ENCODE assay signal across 15 cellular contexts in genomic region chr22:44389181-44389580, GRCh38.
DNase-seq lines count a peak whose midpoint lies in the region; ATAC-seq and TF ChIP-seq lines count a peak whose summit lies in the region.
"Had no signal": no experiment of that assay in that cellular context is flagged by ENCODE, and none has a peak within 500 bp of the region (broad histone marks: within the 10 kb centered on the region; RNA-seq: fewer than 3 reads in every experiment).

No MANE protein-coding gene starts in this region.

- no peaks in the 10 kb centered on the region for H3K4me1 ChIP-seq in endodermal cell (ENCODE audit: control insufficient read depth, insufficient read depth, low read length)
- H3K4me1 ChIP-seq in psoas muscle = no peaks in the 10 kb centered on the region

- TF ChIP-seq CTCF in endodermal cell (conservative IDR thresholded peaks at IDR 0.05) (no peak), psoas muscle (IDR thresholded peaks at IDR 0.05) (no peak)

- CTCF ChIA-PET in activated naive CD4-positive, alpha-beta T cell treated with anti-CD3 and anti-CD28 coated beads, Interleukin-2, amount 10 ng/mL, durations not matched to agents 7 days and 5 days (lab: Charles Lee) = no interaction called here

- ATAC-seq in psoas muscle = no peak
- ATAC-seq: CD8-positive, alpha-beta T cell; Panc1 had no signal

- intact Hi-C loops in psoas muscle (cut with DNase I) = no loop called here

- no peaks in the 10 kb centered on the region for H3K9me3 Mint-ChIP-seq in activated naive CD4-positive, alpha-beta T cell treated with anti-CD3 and anti-CD28 coated beads, Interleukin-2, amount 10 ng/mL, durations not matched to agents 7 days and 5 days
- no peaks in the 10 kb centered on the region for H3K9me3 Mint-ChIP-seq in endodermal cell
- H3K9me3 Mint-ChIP-seq: CD8-positive, alpha-beta T cell; H9 had no signal

- H3K27me3 ChIP-seq in H7 (ENCODE audit: control insufficient read depth, insufficient read depth, low read length) (no peaks in the 10 kb centered on the region), endodermal cell (ENCODE audit: control insufficient read depth, insufficient read depth, low read length, poor library complexity, severe bottlenecking) (no peaks in the 10 kb centered on the region), psoas muscle (ENCODE audit: insufficient read depth in 3 of 3, low read length in 2 of 3) (peaks cover 0 to 24% (median 5%) of the 10 kb centered on the region in 3 donors)

- H3K9me3 ChIP-seq in endodermal cell (ENCODE audit: control insufficient read depth, low read length) = no peaks in the 10 kb centered on the region
- H3K9me3 ChIP-seq in psoas muscle = no peaks in the 10 kb centered on the region
- H3K9me3 ChIP-seq: BLaER1 had no signal

- H3K27ac ChIP-seq in endodermal cell (ENCODE audit: low read depth, low read length) (no peak overlapping the region), psoas muscle (no peak overlapping the region)
- H3K27ac ChIP-seq: BLaER1, KMS-11 had no signal

- H3K27me3 Mint-ChIP-seq in activated naive CD4-positive, alpha-beta T cell treated with anti-CD3 and anti-CD28 coated beads, Interleukin-2, amount 10 ng/mL, durations not matched to agents 7 days and 5 days = peaks cover 26% of the 10 kb centered on the region
- H3K27me3 Mint-ChIP-seq in endodermal cell (ENCODE audit: insufficient read depth) = no peaks in the 10 kb centered on the region

- 86 to 91% methylated on average over 3 to 8 of the region's 8 CpGs for WGBS in endodermal cell (ENCODE audit: insufficient coverage in 1 of 2, insufficient read length in 1 of 2), 2 experiments
- WGBS in psoas muscle, 3 donors = 68 to 78% (median 72%) methylated on average over 6 to 8 of the region's 8 CpGs

- no peaks in the 10 kb centered on the region for H3K36me3 Mint-ChIP-seq in activated naive CD4-positive, alpha-beta T cell treated with anti-CD3 and anti-CD28 coated beads, Interleukin-2, amount 10 ng/mL, durations not matched to agents 7 days and 5 days
- H3K36me3 Mint-ChIP-seq in endodermal cell (ENCODE audit: low read depth) = no peaks in the 10 kb centered on the region
- H3K36me3 Mint-ChIP-seq: CD8-positive, alpha-beta T cell had no signal

- H3K4me3 ChIP-seq in H7 (ENCODE audit: insufficient read depth, low read depth, low read length) (no peak overlapping the region), endodermal cell (ENCODE audit: low read length) (no peak overlapping the region), psoas muscle (no peak overlapping the region)
- H3K4me3 ChIP-seq: BLaER1 had no signal

- H3K9ac ChIP-seq in endodermal cell (ENCODE audit: extremely low read depth, low read length, poor library complexity, severe bottlenecking) = no peak overlapping the region
- H3K9ac ChIP-seq: BLaER1, KMS-11 had no signal

- H3K36me3 ChIP-seq in H7 (replicated peaks; ENCODE audit: control insufficient read depth, insufficient read depth, low read length) (no peaks in the 10 kb centered on the region), endodermal cell (ENCODE audit: control insufficient read depth, insufficient read depth, low read length) (no peaks in the 10 kb centered on the region), psoas muscle (ENCODE audit: insufficient read depth in 1 of 2, low read depth in 1 of 2) (no peaks in the 10 kb centered on the region)
- H3K36me3 ChIP-seq: BLaER1 had no signal

- no peak overlapping the region for H3K4me3 Mint-ChIP-seq in activated naive CD4-positive, alpha-beta T cell treated with anti-CD3 and anti-CD28 coated beads, Interleukin-2, amount 10 ng/mL, durations not matched to agents 7 days and 5 days
- no peak overlapping the region for H3K4me3 Mint-ChIP-seq in endodermal cell
- H3K4me3 Mint-ChIP-seq: CD8-positive, alpha-beta T cell; H9 had no signal

- no peaks in the 10 kb centered on the region for H3K4me1 Mint-ChIP-seq in activated naive CD4-positive, alpha-beta T cell treated with anti-CD3 and anti-CD28 coated beads, Interleukin-2, amount 10 ng/mL, durations not matched to agents 7 days and 5 days
- peaks cover 3% of the 10 kb centered on the region for H3K4me1 Mint-ChIP-seq in endodermal cell

- no peak overlapping the region for H3K27ac Mint-ChIP-seq in activated naive CD4-positive, alpha-beta T cell treated with anti-CD3 and anti-CD28 coated beads, Interleukin-2, amount 10 ng/mL, durations not matched to agents 7 days and 5 days
- no peak overlapping the region for H3K27ac Mint-ChIP-seq in endodermal cell
- H3K27ac Mint-ChIP-seq: CD8-positive, alpha-beta T cell had no signal

- DNase-seq in activated naive CD4-positive, alpha-beta T cell treated with anti-CD3 and anti-CD28 coated beads, Interleukin-2, amount 10 ng/mL, durations not matched to agents 7 days and 5 days = peak; percentile 10
- no peak for DNase-seq in activated naive CD4-positive, alpha-beta T cell (lab: John Stamatoyannopoulos, UW)
- DNase-seq in H7 (peak; percentile 69), endodermal cell (peak; percentile 43), psoas muscle (peak; percentile 4 to 46), HT-29 (ENCODE audit: low spot score) (no peak), NCI-H187 (lab: John Stamatoyannopoulos, UW) (no peak)
- DNase-seq: CD8-positive, alpha-beta T cell; H9; NCI-H226; NCI-H524 treated with DMSO at 0.1 percent for 48 hours; SHP77 had no signal

Comparison
In these comparisons a context has a peak if more than half of its experiments do, and no peak if none do; other contexts are left out.
1. DNase-seq: peak in activated naive CD4-positive, alpha-beta T cell treated with anti-CD3 and anti-CD28 coated beads, Interleukin-2, amount 10 ng/mL, durations not matched to agents 7 days and 5 days (single experiment), H7 (single experiment), endodermal cell (single experiment) and psoas muscle (2 of 2); none in activated naive CD4-positive, alpha-beta T cell (0 of 4), HT-29 (single experiment) and NCI-H187 (0 of 2).